ENCODE assay signal across 8 cellular contexts in the genomic region with DNA sequence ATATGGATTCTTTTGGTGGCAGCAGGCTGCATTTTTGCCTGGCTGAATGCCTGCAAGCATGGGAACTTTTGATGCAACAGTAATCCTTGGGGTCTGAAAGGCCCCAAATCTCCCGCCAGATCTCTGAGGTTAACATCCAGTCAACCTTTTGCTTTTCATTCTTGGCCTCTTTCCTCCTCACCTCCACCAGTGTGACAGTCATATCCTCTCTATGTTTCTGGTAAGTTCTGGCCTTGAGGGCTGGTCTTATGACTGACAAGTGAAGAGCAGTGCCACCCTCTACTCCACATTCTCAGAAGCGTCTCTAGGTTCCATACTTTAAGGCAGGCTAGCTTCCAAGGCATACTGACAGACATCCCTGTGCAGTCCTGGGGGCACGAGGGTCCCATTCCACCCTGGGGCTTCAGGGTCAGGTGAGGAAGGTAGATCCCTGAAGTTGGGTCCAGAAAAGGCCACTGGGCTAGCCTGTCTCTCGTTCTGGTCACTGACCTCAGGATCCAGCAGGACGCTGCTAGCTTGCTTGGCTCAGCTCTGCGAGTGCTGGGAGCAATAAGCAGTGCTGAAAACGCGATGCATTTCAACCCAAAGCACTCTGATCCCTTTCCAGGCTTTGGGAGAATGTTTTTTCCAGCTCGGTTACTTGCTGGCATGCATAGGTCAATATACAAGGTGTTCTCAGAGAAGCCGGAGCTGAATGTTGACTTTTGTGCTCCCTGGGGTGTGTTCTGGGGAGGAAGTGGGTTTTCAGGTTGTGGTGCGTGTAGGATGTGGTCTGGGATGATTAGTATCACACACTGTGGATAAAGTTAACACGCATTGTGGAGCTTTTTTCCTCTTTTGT.
DNase-seq lines count a peak whose midpoint lies in the region; ATAC-seq and TF ChIP-seq lines count a peak whose summit lies in the region.

No MANE protein-coding gene starts in this region.

- CTCF ChIA-PET in WTC11 (lab: Charles Lee) = interaction anchor here (1.0 to 1.9 kb wide), 4 partner anchors 8 to 91 kb away, joined by 3 to 11 read pairs (median 4); no protein-coding TSS in a partner anchor

- H3K27ac ChIP-seq in CD4-positive, CD25-positive, alpha-beta regulatory T cell (ENCODE audit: insufficient read depth, low read length, poor library complexity, severe bottlenecking) = peak overlapping the region; percentile 69

- TF ChIP-seq CTCF in WTC11 (IDR thresholded peaks at IDR 0.05) (no peak), choroid plexus epithelial cell (conservative IDR thresholded peaks at IDR 0.05; ENCODE audit: low read depth, low read length) (no peak), glutamatergic neuron (IDR thresholded peaks at IDR 0.05; ENCODE audit: partially characterized antibody, unreplicated experiment) (no peak)

- H3K9me3 ChIP-seq in CD4-positive, CD25-positive, alpha-beta regulatory T cell (ENCODE audit: control insufficient read depth in 2 of 2, low read length in 2 of 2) = no peaks in the 10 kb centered on the region

- peak overlapping the region; percentile 79 for H3K4me3 ChIP-seq in CD4-positive, CD25-positive, alpha-beta regulatory T cell (ENCODE audit: low read depth, low read length)
- no peak overlapping the region for H3K4me3 ChIP-seq in choroid plexus epithelial cell (ENCODE audit: low read depth, low read length)
- H3K4me3 ChIP-seq in skeletal muscle cell (ENCODE audit: low read depth, low read length) = no peak overlapping the region

- POLR2A ChIA-PET in WTC11 (lab: Charles Lee) = no interaction called here

- peak; percentile 78 to 88 for ATAC-seq in CD4-positive, CD25-positive, alpha-beta regulatory T cell (ENCODE audit: low read depth in 2 of 2)
- ATAC-seq in HG03196 (IDR thresholded peaks at IDR 0.05; ENCODE audit: unreplicated experiment) = peak; percentile 47
- ATAC-seq in WTC11 = peak; percentile 40
- ATAC-seq in HG03108 (IDR thresholded peaks at IDR 0.05; ENCODE audit: unreplicated experiment) = no peak
- ATAC-seq in HG02981 (IDR thresholded peaks at IDR 0.05; ENCODE audit: unreplicated experiment) = no peak

- H3K4me3 Mint-ChIP-seq in CD4-positive, CD25-positive, alpha-beta regulatory T cell = peak overlapping the region; percentile 81 to 92 (median 84)
- H3K4me3 Mint-ChIP-seq in WTC11 (no peak overlapping the region), glutamatergic neuron (ENCODE audit: unreplicated experiment) (no peak overlapping the region)

- DNase-seq in CD4-positive, CD25-positive, alpha-beta regulatory T cell = peak; percentile 42 to 94 (median 75)
- no peak for DNase-seq in WTC11 (ENCODE audit: low spot score)
- DNase-seq in choroid plexus epithelial cell (ENCODE audit: low read depth) = peak; percentile 68
- DNase-seq in skeletal muscle cell (ENCODE audit: low read depth) = peak; percentile 29
- DNase-seq in glutamatergic neuron = no peak

- H3K9me3 Mint-ChIP-seq in CD4-positive, CD25-positive, alpha-beta regulatory T cell = no peaks in the 10 kb centered on the region
- H3K9me3 Mint-ChIP-seq in WTC11 (no peaks in the 10 kb centered on the region), glutamatergic neuron (ENCODE audit: unreplicated experiment) (peaks cover 2% of the 10 kb centered on the region)

- H3K27me3 ChIP-seq in CD4-positive, CD25-positive, alpha-beta regulatory T cell (ENCODE audit: control insufficient read depth, insufficient read depth, low read length) = no peaks in the 10 kb centered on the region

- peaks cover 4% of the 10 kb centered on the region for H3K27me3 Mint-ChIP-seq in CD4-positive, CD25-positive, alpha-beta regulatory T cell
- no peaks in the 10 kb centered on the region for H3K27me3 Mint-ChIP-seq in WTC11 (ENCODE audit: low read depth)
- H3K27me3 Mint-ChIP-seq in glutamatergic neuron (ENCODE audit: unreplicated experiment) = no peaks in the 10 kb centered on the region

- peaks cover 83% of the 10 kb centered on the region for H3K4me1 ChIP-seq in CD4-positive, CD25-positive, alpha-beta regulatory T cell (ENCODE audit: control insufficient read depth, insufficient read depth, low read length, poor library complexity, severe bottlenecking)

- H3K4me1 Mint-ChIP-seq in CD4-positive, CD25-positive, alpha-beta regulatory T cell = peaks cover 23 to 92% (median 75%) of the 10 kb centered on the region in 4 donors
- H3K4me1 Mint-ChIP-seq in WTC11 (peaks cover 63% of the 10 kb centered on the region), glutamatergic neuron (ENCODE audit: low read depth, unreplicated experiment) (no peaks in the 10 kb centered on the region)

- no peaks in the 10 kb centered on the region for H3K36me3 ChIP-seq in CD4-positive, CD25-positive, alpha-beta regulatory T cell (ENCODE audit: control insufficient read depth, insufficient read depth, low read length)

- peaks cover 4% of the 10 kb centered on the region for H3K36me3 Mint-ChIP-seq in CD4-positive, CD25-positive, alpha-beta regulatory T cell
- H3K36me3 Mint-ChIP-seq in WTC11 (no peaks in the 10 kb centered on the region), glutamatergic neuron (ENCODE audit: unreplicated experiment) (no peaks in the 10 kb centered on the region)

- H3K27ac Mint-ChIP-seq in CD4-positive, CD25-positive, alpha-beta regulatory T cell = peak overlapping the region; percentile 79 to 99 (median 96)
- H3K27ac Mint-ChIP-seq in WTC11 (peak overlapping the region; percentile 79), glutamatergic neuron (ENCODE audit: unreplicated experiment) (no peak overlapping the region)

TF ChIP-seq in WTC11, 78 proteins besides CTCF, POLR2A, EP300 and RAD21 (continues in another document):
- TF ChIP-seq, protein P1, sequence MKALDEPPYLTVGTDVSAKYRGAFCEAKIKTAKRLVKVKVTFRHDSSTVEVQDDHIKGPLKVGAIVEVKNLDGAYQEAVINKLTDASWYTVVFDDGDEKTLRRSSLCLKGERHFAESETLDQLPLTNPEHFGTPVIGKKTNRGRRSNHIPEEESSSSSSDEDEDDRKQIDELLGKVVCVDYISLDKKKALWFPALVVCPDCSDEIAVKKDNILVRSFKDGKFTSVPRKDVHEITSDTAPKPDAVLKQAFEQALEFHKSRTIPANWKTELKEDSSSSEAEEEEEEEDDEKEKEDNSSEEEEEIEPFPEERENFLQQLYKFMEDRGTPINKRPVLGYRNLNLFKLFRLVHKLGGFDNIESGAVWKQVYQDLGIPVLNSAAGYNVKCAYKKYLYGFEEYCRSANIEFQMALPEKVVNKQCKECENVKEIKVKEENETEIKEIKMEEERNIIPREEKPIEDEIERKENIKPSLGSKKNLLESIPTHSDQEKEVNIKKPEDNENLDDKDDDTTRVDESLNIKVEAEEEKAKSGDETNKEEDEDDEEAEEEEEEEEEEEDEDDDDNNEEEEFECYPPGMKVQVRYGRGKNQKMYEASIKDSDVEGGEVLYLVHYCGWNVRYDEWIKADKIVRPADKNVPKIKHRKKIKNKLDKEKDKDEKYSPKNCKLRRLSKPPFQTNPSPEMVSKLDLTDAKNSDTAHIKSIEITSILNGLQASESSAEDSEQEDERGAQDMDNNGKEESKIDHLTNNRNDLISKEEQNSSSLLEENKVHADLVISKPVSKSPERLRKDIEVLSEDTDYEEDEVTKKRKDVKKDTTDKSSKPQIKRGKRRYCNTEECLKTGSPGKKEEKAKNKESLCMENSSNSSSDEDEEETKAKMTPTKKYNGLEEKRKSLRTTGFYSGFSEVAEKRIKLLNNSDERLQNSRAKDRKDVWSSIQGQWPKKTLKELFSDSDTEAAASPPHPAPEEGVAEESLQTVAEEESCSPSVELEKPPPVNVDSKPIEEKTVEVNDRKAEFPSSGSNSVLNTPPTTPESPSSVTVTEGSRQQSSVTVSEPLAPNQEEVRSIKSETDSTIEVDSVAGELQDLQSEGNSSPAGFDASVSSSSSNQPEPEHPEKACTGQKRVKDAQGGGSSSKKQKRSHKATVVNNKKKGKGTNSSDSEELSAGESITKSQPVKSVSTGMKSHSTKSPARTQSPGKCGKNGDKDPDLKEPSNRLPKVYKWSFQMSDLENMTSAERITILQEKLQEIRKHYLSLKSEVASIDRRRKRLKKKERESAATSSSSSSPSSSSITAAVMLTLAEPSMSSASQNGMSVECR (CRISPR knock-in tag; IDR thresholded peaks at IDR 0.05; ENCODE audit: borderline replicate concordance) = no peak
- no peak for TF ChIP-seq TEAD1 (CRISPR knock-in tag; IDR thresholded peaks at IDR 0.05)
- no peak for TF ChIP-seq NFE2L1 (CRISPR knock-in tag; IDR thresholded peaks at IDR 0.05)
- no peak for TF ChIP-seq JUN (CRISPR knock-in tag; IDR thresholded peaks at IDR 0.05)
- TF ChIP-seq, protein P2, sequence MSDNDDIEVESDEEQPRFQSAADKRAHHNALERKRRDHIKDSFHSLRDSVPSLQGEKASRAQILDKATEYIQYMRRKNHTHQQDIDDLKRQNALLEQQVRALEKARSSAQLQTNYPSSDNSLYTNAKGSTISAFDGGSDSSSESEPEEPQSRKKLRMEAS (CRISPR knock-in tag; IDR thresholded peaks at IDR 0.05) = no peak
- TF ChIP-seq, protein P3, sequence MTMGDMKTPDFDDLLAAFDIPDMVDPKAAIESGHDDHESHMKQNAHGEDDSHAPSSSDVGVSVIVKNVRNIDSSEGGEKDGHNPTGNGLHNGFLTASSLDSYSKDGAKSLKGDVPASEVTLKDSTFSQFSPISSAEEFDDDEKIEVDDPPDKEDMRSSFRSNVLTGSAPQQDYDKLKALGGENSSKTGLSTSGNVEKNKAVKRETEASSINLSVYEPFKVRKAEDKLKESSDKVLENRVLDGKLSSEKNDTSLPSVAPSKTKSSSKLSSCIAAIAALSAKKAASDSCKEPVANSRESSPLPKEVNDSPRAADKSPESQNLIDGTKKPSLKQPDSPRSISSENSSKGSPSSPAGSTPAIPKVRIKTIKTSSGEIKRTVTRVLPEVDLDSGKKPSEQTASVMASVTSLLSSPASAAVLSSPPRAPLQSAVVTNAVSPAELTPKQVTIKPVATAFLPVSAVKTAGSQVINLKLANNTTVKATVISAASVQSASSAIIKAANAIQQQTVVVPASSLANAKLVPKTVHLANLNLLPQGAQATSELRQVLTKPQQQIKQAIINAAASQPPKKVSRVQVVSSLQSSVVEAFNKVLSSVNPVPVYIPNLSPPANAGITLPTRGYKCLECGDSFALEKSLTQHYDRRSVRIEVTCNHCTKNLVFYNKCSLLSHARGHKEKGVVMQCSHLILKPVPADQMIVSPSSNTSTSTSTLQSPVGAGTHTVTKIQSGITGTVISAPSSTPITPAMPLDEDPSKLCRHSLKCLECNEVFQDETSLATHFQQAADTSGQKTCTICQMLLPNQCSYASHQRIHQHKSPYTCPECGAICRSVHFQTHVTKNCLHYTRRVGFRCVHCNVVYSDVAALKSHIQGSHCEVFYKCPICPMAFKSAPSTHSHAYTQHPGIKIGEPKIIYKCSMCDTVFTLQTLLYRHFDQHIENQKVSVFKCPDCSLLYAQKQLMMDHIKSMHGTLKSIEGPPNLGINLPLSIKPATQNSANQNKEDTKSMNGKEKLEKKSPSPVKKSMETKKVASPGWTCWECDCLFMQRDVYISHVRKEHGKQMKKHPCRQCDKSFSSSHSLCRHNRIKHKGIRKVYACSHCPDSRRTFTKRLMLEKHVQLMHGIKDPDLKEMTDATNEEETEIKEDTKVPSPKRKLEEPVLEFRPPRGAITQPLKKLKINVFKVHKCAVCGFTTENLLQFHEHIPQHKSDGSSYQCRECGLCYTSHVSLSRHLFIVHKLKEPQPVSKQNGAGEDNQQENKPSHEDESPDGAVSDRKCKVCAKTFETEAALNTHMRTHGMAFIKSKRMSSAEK (CRISPR knock-in tag; IDR thresholded peaks at IDR 0.05; ENCODE audit: borderline replicate concordance) = no peak
- no peak for TF ChIP-seq SP1 (CRISPR knock-in tag; conservative IDR thresholded peaks at IDR 0.05)

Comparison
In these comparisons a context has a peak if more than half of its experiments do, and no peak if none do; other contexts are left out.
1. ATAC-seq: peak in CD4-positive, CD25-positive, alpha-beta regulatory T cell (2 of 2), HG03196 (single experiment) and WTC11 (single experiment); none in HG03108 (single experiment) and HG02981 (single experiment).
2. DNase-seq: peak in CD4-positive, CD25-positive, alpha-beta regulatory T cell (3 of 3), choroid plexus epithelial cell (single experiment) and skeletal muscle cell (single experiment); none in WTC11 (single experiment) and glutamatergic neuron (single experiment).
3. H3K4me3 Mint-ChIP-seq: peak in CD4-positive, CD25-positive, alpha-beta regulatory T cell (4 of 4); none in WTC11 (single experiment) and glutamatergic neuron (single experiment).